In genomic region chr1:244315996-244316395, GRCh38 we compare ENCODE assay signal across 2 cellular contexts.
TF ChIP-seq lines count a peak whose summit lies in the region.

No MANE protein-coding gene starts in this region.

TF ChIP-seq in SK-N-SH treated with all-trans-retinoic acid at 6 μM for 48 hours, 23 proteins besides CTCF, POLR2A, EP300 and RAD21 (continued from another document):
- no peak for TF ChIP-seq POU6F1 (CRISPR knock-in tag; IDR thresholded peaks at IDR 0.05; ENCODE audit: borderline replicate concordance, low read depth)
- no peak for TF ChIP-seq PATZ1 (CRISPR knock-in tag; IDR thresholded peaks at IDR 0.05; ENCODE audit: borderline replicate concordance)
- no peak for TF ChIP-seq TOX (CRISPR knock-in tag; IDR thresholded peaks at IDR 0.05; ENCODE audit: borderline replicate concordance)
- TF ChIP-seq CSDC2 (CRISPR knock-in tag; IDR thresholded peaks at IDR 0.05), result no peak

TF ChIP-seq in SK-N-SH, 30 proteins besides CTCF, POLR2A, EP300 and RAD21 (continued from another document):
- TF ChIP-seq IRF3 (IDR thresholded peaks at IDR 0.05; ENCODE audit: low read depth, low read length), result no peak
- TF ChIP-seq TAF1 (IDR thresholded peaks at IDR 0.05; ENCODE audit: borderline replicate concordance, low read depth, low read length), result no peak
- no peak for TF ChIP-seq MEF2A (IDR thresholded peaks at IDR 0.05; ENCODE audit: borderline replicate concordance, low read depth)
- no peak for TF ChIP-seq JUND (IDR thresholded peaks at IDR 0.05)
- TF ChIP-seq FOXM1 (IDR thresholded peaks at IDR 0.05; ENCODE audit: low read depth), result no peak
- TF ChIP-seq SMC3 (IDR thresholded peaks at IDR 0.05; ENCODE audit: low read depth, low read length), result no peak
- no peak for TF ChIP-seq CHD2 (IDR thresholded peaks at IDR 0.05; ENCODE audit: low read length, partially characterized antibody)
